Comparison of ENCODE assay signal across 1 cellular context in genomic region chr19:33263325-33264023, GRCh38.
TF ChIP-seq lines count a peak whose summit lies in the region.

No MANE protein-coding gene starts in this region.

TF ChIP-seq in K562, 482 proteins besides CTCF, POLR2A, EP300 and RAD21 (continued from another document and continues in another):
- TF ChIP-seq SNRNP70 (optimal IDR thresholded peaks at IDR 0.05; ENCODE audit: low read depth, low read length) (no peak), HMG20A (CRISPR knock-in tag; conservative IDR thresholded peaks at IDR 0.05) (no peak), ZNF785 (CRISPR knock-in tag; IDR thresholded peaks at IDR 0.05) (no peak), SMARCA4 (IDR thresholded peaks at IDR 0.05) (peak; percentile 37; the same call in 1 of the 2 replicates), RNF2 (IDR thresholded peaks at IDR 0.05) (no peak), SOX6 (IDR thresholded peaks at IDR 0.05) (0 out of 2 replicates have a peak, but pooled peaks have one; percentile 20), IRF2 (CRISPR knock-in tag; IDR thresholded peaks at IDR 0.05) (no peak), TOE1 (IDR thresholded peaks at IDR 0.05; ENCODE audit: borderline replicate concordance) (no peak), TOE1 (CRISPR knock-in tag; IDR thresholded peaks at IDR 0.05; ENCODE audit: borderline replicate concordance, low read depth) (no peak), POLR2AphosphoS2 (IDR thresholded peaks at IDR 0.05; ENCODE audit: low read length) (no peak), POLR2H (tag; IDR thresholded peaks at IDR 0.05; ENCODE audit: low read depth) (no peak), ZNF740 (CRISPR knock-in tag; IDR thresholded peaks at IDR 0.05) (no peak), ZNF740 (tag; IDR thresholded peaks at IDR 0.05) (0 out of 4 replicates have a peak, but pooled peaks of 1 of the 2 experiments have one; percentile 8), NR1H2 (CRISPR knock-in tag; IDR thresholded peaks at IDR 0.05) (no peak), ZNF347 (CRISPR knock-in tag; IDR thresholded peaks at IDR 0.05; ENCODE audit: low read depth) (no peak), IRF1 (CRISPR knock-in tag; IDR thresholded peaks at IDR 0.05; ENCODE audit: borderline replicate concordance) (no peak), XRCC5 (IDR thresholded peaks at IDR 0.05; ENCODE audit: low read depth, low read length) (no peak), HINFP (tag; conservative IDR thresholded peaks at IDR 0.05; ENCODE audit: low read depth) (no peak), ARID1B (IDR thresholded peaks at IDR 0.05) (peak; percentile 85), NCOA6 (IDR thresholded peaks at IDR 0.05) (no peak), RBM25 (IDR thresholded peaks at IDR 0.05; ENCODE audit: low read depth, low read length, severe bottlenecking) (no peak), EZH2 (IDR thresholded peaks at IDR 0.05; ENCODE audit: borderline replicate concordance, low read depth, low read length) (no peak), ZNF134 (CRISPR knock-in tag; conservative IDR thresholded peaks at IDR 0.05) (no peak), CREBBP (IDR thresholded peaks at IDR 0.05; ENCODE audit: low read depth, low read length) (no peak), ZNF23 (CRISPR knock-in tag; IDR thresholded peaks at IDR 0.05) (no peak), HNRNPL (IDR thresholded peaks at IDR 0.05; ENCODE audit: low read depth, low read length) (no peak), RBM39 (optimal IDR thresholded peaks at IDR 0.05; ENCODE audit: low read depth, low read length) (no peak), ARHGAP35 (IDR thresholded peaks at IDR 0.05; ENCODE audit: partially characterized antibody) (no peak), MCM3 (IDR thresholded peaks at IDR 0.05) (no peak), CBFA2T2 (conservative IDR thresholded peaks at IDR 0.05) (peak; percentile 68), SAFB (IDR thresholded peaks at IDR 0.05; ENCODE audit: borderline replicate concordance, low read depth, low read length) (no peak), SMAD2 (IDR thresholded peaks at IDR 0.05; ENCODE audit: low read depth, low read length) (no peak), LARP7 (IDR thresholded peaks at IDR 0.05) (no peak), HES1 (IDR thresholded peaks at IDR 0.05; ENCODE audit: low read depth) (peak; percentile 48; the same call in 1 of the 2 replicates), CREB5 (CRISPR knock-in tag; IDR thresholded peaks at IDR 0.05) (no peak), BCOR (IDR thresholded peaks at IDR 0.05) (no peak; the same call in 1 of the 2 replicates)
- TF ChIP-seq, protein P1, sequence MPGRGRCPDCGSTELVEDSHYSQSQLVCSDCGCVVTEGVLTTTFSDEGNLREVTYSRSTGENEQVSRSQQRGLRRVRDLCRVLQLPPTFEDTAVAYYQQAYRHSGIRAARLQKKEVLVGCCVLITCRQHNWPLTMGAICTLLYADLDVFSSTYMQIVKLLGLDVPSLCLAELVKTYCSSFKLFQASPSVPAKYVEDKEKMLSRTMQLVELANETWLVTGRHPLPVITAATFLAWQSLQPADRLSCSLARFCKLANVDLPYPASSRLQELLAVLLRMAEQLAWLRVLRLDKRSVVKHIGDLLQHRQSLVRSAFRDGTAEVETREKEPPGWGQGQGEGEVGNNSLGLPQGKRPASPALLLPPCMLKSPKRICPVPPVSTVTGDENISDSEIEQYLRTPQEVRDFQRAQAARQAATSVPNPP (IDR thresholded peaks at IDR 0.05; ENCODE audit: borderline replicate concordance, insufficient read depth, insufficient read length), result no peak
- TF ChIP-seq, protein P2, sequence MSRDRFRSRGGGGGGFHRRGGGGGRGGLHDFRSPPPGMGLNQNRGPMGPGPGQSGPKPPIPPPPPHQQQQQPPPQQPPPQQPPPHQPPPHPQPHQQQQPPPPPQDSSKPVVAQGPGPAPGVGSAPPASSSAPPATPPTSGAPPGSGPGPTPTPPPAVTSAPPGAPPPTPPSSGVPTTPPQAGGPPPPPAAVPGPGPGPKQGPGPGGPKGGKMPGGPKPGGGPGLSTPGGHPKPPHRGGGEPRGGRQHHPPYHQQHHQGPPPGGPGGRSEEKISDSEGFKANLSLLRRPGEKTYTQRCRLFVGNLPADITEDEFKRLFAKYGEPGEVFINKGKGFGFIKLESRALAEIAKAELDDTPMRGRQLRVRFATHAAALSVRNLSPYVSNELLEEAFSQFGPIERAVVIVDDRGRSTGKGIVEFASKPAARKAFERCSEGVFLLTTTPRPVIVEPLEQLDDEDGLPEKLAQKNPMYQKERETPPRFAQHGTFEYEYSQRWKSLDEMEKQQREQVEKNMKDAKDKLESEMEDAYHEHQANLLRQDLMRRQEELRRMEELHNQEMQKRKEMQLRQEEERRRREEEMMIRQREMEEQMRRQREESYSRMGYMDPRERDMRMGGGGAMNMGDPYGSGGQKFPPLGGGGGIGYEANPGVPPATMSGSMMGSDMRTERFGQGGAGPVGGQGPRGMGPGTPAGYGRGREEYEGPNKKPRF (IDR thresholded peaks at IDR 0.05; ENCODE audit: low read depth, low read length), result no peak
- TF ChIP-seq, protein P3, sequence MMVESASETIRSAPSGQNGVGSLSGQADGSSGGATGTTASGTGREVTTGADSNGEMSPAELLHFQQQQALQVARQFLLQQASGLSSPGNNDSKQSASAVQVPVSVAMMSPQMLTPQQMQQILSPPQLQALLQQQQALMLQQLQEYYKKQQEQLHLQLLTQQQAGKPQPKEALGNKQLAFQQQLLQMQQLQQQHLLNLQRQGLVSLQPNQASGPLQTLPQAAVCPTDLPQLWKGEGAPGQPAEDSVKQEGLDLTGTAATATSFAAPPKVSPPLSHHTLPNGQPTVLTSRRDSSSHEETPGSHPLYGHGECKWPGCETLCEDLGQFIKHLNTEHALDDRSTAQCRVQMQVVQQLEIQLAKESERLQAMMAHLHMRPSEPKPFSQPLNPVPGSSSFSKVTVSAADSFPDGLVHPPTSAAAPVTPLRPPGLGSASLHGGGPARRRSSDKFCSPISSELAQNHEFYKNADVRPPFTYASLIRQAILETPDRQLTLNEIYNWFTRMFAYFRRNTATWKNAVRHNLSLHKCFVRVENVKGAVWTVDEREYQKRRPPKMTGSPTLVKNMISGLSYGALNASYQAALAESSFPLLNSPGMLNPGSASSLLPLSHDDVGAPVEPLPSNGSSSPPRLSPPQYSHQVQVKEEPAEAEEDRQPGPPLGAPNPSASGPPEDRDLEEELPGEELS (CRISPR knock-in tag; IDR thresholded peaks at IDR 0.05; ENCODE audit: borderline replicate concordance), result no peak
- TF ChIP-seq, protein P4, sequence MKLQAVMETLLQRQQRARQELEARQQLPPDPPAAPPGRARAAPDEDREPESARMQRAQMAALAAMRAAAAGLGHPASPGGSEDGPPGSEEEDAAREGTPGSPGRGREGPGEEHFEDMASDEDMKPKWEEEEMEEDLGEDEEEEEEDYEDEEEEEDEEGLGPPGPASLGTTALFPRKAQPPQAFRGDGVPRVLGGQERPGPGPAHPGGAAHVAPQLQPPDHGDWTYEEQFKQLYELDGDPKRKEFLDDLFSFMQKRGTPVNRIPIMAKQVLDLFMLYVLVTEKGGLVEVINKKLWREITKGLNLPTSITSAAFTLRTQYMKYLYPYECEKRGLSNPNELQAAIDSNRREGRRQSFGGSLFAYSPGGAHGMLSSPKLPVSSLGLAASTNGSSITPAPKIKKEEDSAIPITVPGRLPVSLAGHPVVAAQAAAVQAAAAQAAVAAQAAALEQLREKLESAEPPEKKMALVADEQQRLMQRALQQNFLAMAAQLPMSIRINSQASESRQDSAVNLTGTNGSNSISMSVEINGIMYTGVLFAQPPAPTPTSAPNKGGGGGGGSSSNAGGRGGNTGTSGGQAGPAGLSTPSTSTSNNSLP (IDR thresholded peaks at IDR 0.05; ENCODE audit: borderline replicate concordance, low read depth, low read length), result no peak
- TF ChIP-seq, protein P5, sequence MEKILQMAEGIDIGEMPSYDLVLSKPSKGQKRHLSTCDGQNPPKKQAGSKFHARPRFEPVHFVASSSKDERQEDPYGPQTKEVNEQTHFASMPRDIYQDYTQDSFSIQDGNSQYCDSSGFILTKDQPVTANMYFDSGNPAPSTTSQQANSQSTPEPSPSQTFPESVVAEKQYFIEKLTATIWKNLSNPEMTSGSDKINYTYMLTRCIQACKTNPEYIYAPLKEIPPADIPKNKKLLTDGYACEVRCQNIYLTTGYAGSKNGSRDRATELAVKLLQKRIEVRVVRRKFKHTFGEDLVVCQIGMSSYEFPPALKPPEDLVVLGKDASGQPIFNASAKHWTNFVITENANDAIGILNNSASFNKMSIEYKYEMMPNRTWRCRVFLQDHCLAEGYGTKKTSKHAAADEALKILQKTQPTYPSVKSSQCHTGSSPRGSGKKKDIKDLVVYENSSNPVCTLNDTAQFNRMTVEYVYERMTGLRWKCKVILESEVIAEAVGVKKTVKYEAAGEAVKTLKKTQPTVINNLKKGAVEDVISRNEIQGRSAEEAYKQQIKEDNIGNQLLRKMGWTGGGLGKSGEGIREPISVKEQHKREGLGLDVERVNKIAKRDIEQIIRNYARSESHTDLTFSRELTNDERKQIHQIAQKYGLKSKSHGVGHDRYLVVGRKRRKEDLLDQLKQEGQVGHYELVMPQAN (IDR thresholded peaks at IDR 0.05; ENCODE audit: borderline replicate concordance), result no peak
- TF ChIP-seq, protein P6, sequence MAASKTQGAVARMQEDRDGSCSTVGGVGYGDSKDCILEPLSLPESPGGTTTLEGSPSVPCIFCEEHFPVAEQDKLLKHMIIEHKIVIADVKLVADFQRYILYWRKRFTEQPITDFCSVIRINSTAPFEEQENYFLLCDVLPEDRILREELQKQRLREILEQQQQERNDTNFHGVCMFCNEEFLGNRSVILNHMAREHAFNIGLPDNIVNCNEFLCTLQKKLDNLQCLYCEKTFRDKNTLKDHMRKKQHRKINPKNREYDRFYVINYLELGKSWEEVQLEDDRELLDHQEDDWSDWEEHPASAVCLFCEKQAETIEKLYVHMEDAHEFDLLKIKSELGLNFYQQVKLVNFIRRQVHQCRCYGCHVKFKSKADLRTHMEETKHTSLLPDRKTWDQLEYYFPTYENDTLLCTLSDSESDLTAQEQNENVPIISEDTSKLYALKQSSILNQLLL (CRISPR knock-in tag; IDR thresholded peaks at IDR 0.05; ENCODE audit: borderline replicate concordance), result no peak
- TF ChIP-seq, protein P7, sequence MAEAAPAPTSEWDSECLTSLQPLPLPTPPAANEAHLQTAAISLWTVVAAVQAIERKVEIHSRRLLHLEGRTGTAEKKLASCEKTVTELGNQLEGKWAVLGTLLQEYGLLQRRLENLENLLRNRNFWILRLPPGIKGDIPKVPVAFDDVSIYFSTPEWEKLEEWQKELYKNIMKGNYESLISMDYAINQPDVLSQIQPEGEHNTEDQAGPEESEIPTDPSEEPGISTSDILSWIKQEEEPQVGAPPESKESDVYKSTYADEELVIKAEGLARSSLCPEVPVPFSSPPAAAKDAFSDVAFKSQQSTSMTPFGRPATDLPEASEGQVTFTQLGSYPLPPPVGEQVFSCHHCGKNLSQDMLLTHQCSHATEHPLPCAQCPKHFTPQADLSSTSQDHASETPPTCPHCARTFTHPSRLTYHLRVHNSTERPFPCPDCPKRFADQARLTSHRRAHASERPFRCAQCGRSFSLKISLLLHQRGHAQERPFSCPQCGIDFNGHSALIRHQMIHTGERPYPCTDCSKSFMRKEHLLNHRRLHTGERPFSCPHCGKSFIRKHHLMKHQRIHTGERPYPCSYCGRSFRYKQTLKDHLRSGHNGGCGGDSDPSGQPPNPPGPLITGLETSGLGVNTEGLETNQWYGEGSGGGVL (CRISPR knock-in tag; IDR thresholded peaks at IDR 0.05), result no peak
